ENCODE assay signal across 13 cellular contexts in the genomic region with DNA sequence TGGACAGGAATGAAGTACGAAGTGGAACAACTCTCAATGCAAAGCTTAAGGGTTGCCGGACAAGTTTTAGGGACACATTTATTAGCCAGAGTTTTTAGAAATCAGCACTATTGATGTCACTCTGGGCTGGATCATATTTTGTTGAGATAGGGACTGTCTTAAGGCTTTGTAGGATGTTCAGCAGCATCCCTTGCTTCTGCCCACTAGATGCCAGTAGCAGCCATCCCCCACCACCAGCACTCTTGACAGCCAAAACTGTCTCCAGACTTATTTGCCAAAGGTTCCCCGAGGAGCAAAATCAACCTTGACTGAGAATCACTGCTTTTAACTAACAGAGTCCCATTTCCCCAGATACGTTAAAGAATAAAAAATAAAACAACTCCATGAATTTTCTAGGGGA.
DNase-seq lines count a peak whose midpoint lies in the region; ATAC-seq, FAIRE-seq and TF ChIP-seq lines count a peak whose summit lies in the region.
"Had no signal": no experiment of that assay in that cellular context is flagged by ENCODE, and none has a peak within 500 bp of the region (broad histone marks: within the 10 kb centered on the region; RNA-seq: fewer than 3 reads in every experiment).

No MANE protein-coding gene starts in this region.

- H4K20me1 ChIP-seq in keratinocyte (ENCODE audit: control insufficient read depth, extremely low read depth, insufficient read depth, low read length), result no peaks in the 10 kb centered on the region

- H3K4me3 ChIP-seq in AG09309 (ENCODE audit: control insufficient read depth, low read depth, low read length) (no peak overlapping the region), bronchial epithelial cell (ENCODE audit: low read depth, low read length) (no peak overlapping the region), keratinocyte (ENCODE audit: control insufficient read depth in 2 of 3, extremely low read depth in 1 of 3, insufficient read depth in 2 of 3, low read depth in 1 of 3, low read length in 3 of 3) (no peak overlapping the region), spleen (no peak overlapping the region)
- H3K4me3 ChIP-seq: ascending aorta, gastroesophageal sphincter, suprapubic skin had no signal

- intact Hi-C loops in spleen (cut with DNase I; ENCODE audit: low total_unique reads), result no loop called here

- peak overlapping the region; percentile 47; the same call in 1 of the 2 replicates for H3K27ac Mint-ChIP-seq in HFFc6

- H3K9me3 ChIP-seq in keratinocyte (ENCODE audit: control insufficient read depth, low read depth, low read length) (no peaks in the 10 kb centered on the region), spleen (peaks cover 0 to 3% (median 0%) of the 10 kb centered on the region in 8 donors)
- H3K9me3 ChIP-seq: ascending aorta, gastroesophageal sphincter, suprapubic skin had no signal

- no peak overlapping the region; the same call in 1 of the 2 replicates for H3K4me3 Mint-ChIP-seq in HFFc6

- H3K4me1 Mint-ChIP-seq in HFFc6 (ENCODE audit: low read depth), result peaks cover 36% of the 10 kb centered on the region

- DNase-seq in AG09309 (ENCODE audit: low read depth), result peak; percentile 11
- DNase-seq in HFFc6, result peak; percentile 13
- DNase-seq in bronchial epithelial cell (ENCODE audit: low read depth), result peak; percentile 32
- DNase-seq in keratinocyte (ENCODE audit: low read depth, low spot score), result no peak
- DNase-seq in spleen, result no peak
- DNase-seq in COLO829 (ENCODE audit: low spot score), result no peak
- DNase-seq in H4 (ENCODE audit: low spot score), result no peak
- DNase-seq: NCI-H1930, SW 1271 had no signal

- no peak overlapping the region for H3K4me2 ChIP-seq in keratinocyte (ENCODE audit: control insufficient read depth, extremely low read depth, insufficient read depth, low read depth, low read length)

- TF ChIP-seq CTCF in AG09309 (IDR thresholded peaks at IDR 0.05; ENCODE audit: control insufficient read depth, insufficient read depth, low read depth, low read length, missing control alignments) (peak; percentile 62), HFFc6 (IDR thresholded peaks at IDR 0.05) (peak; percentile 70), bronchial epithelial cell (IDR thresholded peaks at IDR 0.05; ENCODE audit: insufficient read depth, low read length, severe bottlenecking) (peak; percentile 30), keratinocyte (optimal IDR thresholded peaks at IDR 0.05 in 1 of 3, IDR thresholded peaks at IDR 0.05 in 1 of 3, conservative IDR thresholded peaks at IDR 0.05 in 1 of 3; ENCODE audit: extremely low read depth in 1 of 3, insufficient read depth in 2 of 3, low read length in 3 of 3) (peak; percentile 47 to 72 (median 51)), spleen (IDR thresholded peaks at IDR 0.05 in 8 of 11, conservative IDR thresholded peaks at IDR 0.05 in 3 of 11) (no peak)

- no peaks in the 10 kb centered on the region for H3K27me3 Mint-ChIP-seq in HFFc6 (ENCODE audit: insufficient read depth)

- no peaks in the 10 kb centered on the region for H3K9me1 ChIP-seq in keratinocyte (ENCODE audit: control insufficient read depth, extremely low read depth, insufficient read depth, low read length)

- no peaks in the 10 kb centered on the region for H3K79me2 ChIP-seq in keratinocyte (ENCODE audit: control insufficient read depth, insufficient read depth, low read length)

- H3K27ac ChIP-seq in keratinocyte (ENCODE audit: control insufficient read depth, insufficient read depth, low read length) (no peak overlapping the region), spleen (no peak overlapping the region)
- H3K27ac ChIP-seq: ascending aorta, gastroesophageal sphincter, suprapubic skin had no signal

- H2AFZ ChIP-seq in keratinocyte (ENCODE audit: control insufficient read depth, low read length), result no peak overlapping the region

- H3K4me1 ChIP-seq in keratinocyte (ENCODE audit: control insufficient read depth, extremely low read depth, insufficient read depth, low read length) (no peaks in the 10 kb centered on the region), spleen (no peaks in the 10 kb centered on the region)
- H3K4me1 ChIP-seq: ascending aorta, gastroesophageal sphincter, suprapubic skin had no signal

- no peaks in the 10 kb centered on the region for H3K36me3 Mint-ChIP-seq in HFFc6 (ENCODE audit: low read depth)

- H3K9ac ChIP-seq in keratinocyte (ENCODE audit: control insufficient read depth, extremely low read depth, insufficient read depth, low read length), result no peak overlapping the region

- no peak for TF ChIP-seq POLR2A in spleen (IDR thresholded peaks at IDR 0.05)

- H3K36me3 ChIP-seq in bronchial epithelial cell (ENCODE audit: control insufficient read depth, insufficient read depth, low read length) (no peaks in the 10 kb centered on the region), keratinocyte (ENCODE audit: control insufficient read depth in 2 of 2, extremely low read depth in 1 of 2, insufficient read depth in 2 of 2, low read length in 2 of 2) (no peaks in the 10 kb centered on the region), spleen (no peaks in the 10 kb centered on the region)
- H3K36me3 ChIP-seq: ascending aorta, gastroesophageal sphincter, suprapubic skin had no signal

- WGBS in spleen, 5 donors, result 61 to 76% (median 66%) methylated on average over 4 of the region's 4 CpGs

- ATAC-seq in GM21515 (IDR thresholded peaks at IDR 0.05; ENCODE audit: unreplicated experiment), result no peak
- ATAC-seq: gastroesophageal sphincter had no signal

- dilution Hi-C loops in keratinocyte (cut with MboI; ENCODE audit: extremely low pct_ligation_motif_present, low sequenced_read_pairs), result no loop called here

- H3K27me3 ChIP-seq in bronchial epithelial cell (ENCODE audit: control insufficient read depth, insufficient read depth, low read length) (no peaks in the 10 kb centered on the region), keratinocyte (ENCODE audit: control insufficient read depth, extremely low read depth, insufficient read depth, low read length) (no peaks in the 10 kb centered on the region), spleen (replicated peaks in 1 of 7) (no peaks in the 10 kb centered on the region)
- H3K27me3 ChIP-seq: ascending aorta, gastroesophageal sphincter, suprapubic skin had no signal

- FAIRE-seq in bronchial epithelial cell (lab: Jason Lieb, UNC), result no peak
- FAIRE-seq in keratinocyte (lab: Jason Lieb, UNC), result no peak

- no peaks in the 10 kb centered on the region for H3K9me3 Mint-ChIP-seq in HFFc6

Comparison
In these comparisons a context has a peak if more than half of its experiments do, and no peak if none do; other contexts are left out.
1. DNase-seq: peak in AG09309 (single experiment), HFFc6 (single experiment) and bronchial epithelial cell (single experiment); none in keratinocyte (single experiment), spleen (single experiment), COLO829 (single experiment) and H4 (single experiment).
2. CTCF ChIP-seq: peak in AG09309 (single experiment), HFFc6 (single experiment), bronchial epithelial cell (single experiment) and keratinocyte (3 of 3); none in spleen (0 of 11).